ENCODE assay signal across 11 cellular contexts in genomic region chr3:103794656-103795055, GRCh38.
DNase-seq lines count a peak whose midpoint lies in the region; ATAC-seq and TF ChIP-seq lines count a peak whose summit lies in the region.
"Had no signal": no experiment of that assay in that cellular context is flagged by ENCODE, and none has a peak within 500 bp of the region (broad histone marks: within the 10 kb centered on the region; RNA-seq: fewer than 3 reads in every experiment).

No MANE protein-coding gene starts in this region.

- ATAC-seq in GM18868 (IDR thresholded peaks at IDR 0.05; ENCODE audit: unreplicated experiment) (peak; percentile 61), HG02981 (IDR thresholded peaks at IDR 0.05; ENCODE audit: unreplicated experiment) (no peak), HG03342 (IDR thresholded peaks at IDR 0.05; ENCODE audit: unreplicated experiment) (no peak), GM18517 (IDR thresholded peaks at IDR 0.05; ENCODE audit: unreplicated experiment) (no peak)
- ATAC-seq: T-cell had no signal

- TF ChIP-seq CTCF in epithelial cell of proximal tubule (conservative IDR thresholded peaks at IDR 0.05; ENCODE audit: low read depth, low read length) = peak; percentile 47

- in situ Hi-C loops in ACHN (cut with HindIII; ENCODE audit: low pct_ligation_motif_present, low pct_unique_long_range_greater_than_20kb, low sequenced_read_pairs) = no loop called here

- peak; percentile 17 for DNase-seq in ACHN
- DNase-seq in NCI-H69 (lab: John Stamatoyannopoulos, UW) = peak; percentile 67
- DNase-seq in epithelial cell of proximal tubule (ENCODE audit: low read depth) = no peak
- no peak for DNase-seq in activated CD8-positive, alpha-beta memory T cell treated with anti-CD3 and anti-CD28 coated beads, Interleukin-2, amount 50 U/mL, for 4 hours
- DNase-seq: stimulated activated CD4-positive, alpha-beta T cell treated with anti-CD3 and anti-CD28 coated beads, Interleukin-2, amount 100 ng/mL, for 48 hours; T-cell had no signal

- no peak overlapping the region for H3K4me3 ChIP-seq in epithelial cell of proximal tubule (ENCODE audit: low read depth, low read length)
- H3K4me3 ChIP-seq: BLaER1 had no signal

Comparison
In these comparisons a context has a peak if more than half of its experiments do, and no peak if none do; other contexts are left out.
1. DNase-seq: peak in ACHN (single experiment) and NCI-H69 (single experiment); none in epithelial cell of proximal tubule (single experiment) and activated CD8-positive, alpha-beta memory T cell treated with anti-CD3 and anti-CD28 coated beads, Interleukin-2, amount 50 U/mL, for 4 hours (single experiment).